9 cellular contexts compared by ENCODE assay signal in the genomic region with DNA sequence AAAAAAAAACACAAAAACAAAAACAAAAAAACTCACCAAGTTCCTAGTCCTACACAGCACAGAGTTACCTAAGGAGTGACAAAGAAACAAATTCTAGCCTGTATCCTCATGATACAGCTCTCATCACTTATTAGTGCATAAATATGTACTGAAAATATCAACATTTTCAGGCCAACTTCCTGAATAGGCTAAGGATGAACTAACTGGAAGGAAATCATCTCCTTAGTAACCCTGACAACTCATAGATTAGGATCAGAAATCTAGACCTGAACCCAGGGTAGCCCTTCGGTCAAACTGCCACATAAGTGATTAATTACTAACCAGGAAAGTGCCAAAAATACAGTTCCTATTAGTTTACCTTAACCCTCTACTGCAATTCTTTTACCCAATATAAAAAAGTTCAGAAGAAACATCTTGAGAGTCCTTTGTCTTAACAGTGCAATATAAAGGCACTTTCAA. TPM values are rescaled to one million over a fixed set of nuclear protein-coding genes. Genes with fewer than 3 reads are reported as not detected.
A peak's percentile ranks its signal among the peaks of the same experiment; 100 is the strongest.
DNase-seq lines count a peak whose midpoint lies in the region; ATAC-seq and TF ChIP-seq lines count a peak whose summit lies in the region.
"Had no signal": no experiment of that assay in that cellular context is flagged by ENCODE, and none has a peak within 500 bp of the region (broad histone marks: within the 10 kb centered on the region; RNA-seq: fewer than 3 reads in every experiment).

No MANE protein-coding gene starts in this region.

- peaks cover 21 to 48% of the 10 kb centered on the region in 2 donors for H3K4me1 Mint-ChIP-seq in effector memory CD8-positive, alpha-beta T cell (ENCODE audit: low read depth in 2 of 2)
- H3K4me1 Mint-ChIP-seq in nephron: peaks cover 29% of the 10 kb centered on the region

- peak; percentile 84 for DNase-seq in M059J (ENCODE audit: low read depth)
- DNase-seq in effector memory CD8-positive, alpha-beta T cell: no peak
- DNase-seq in mucosa of gallbladder (ENCODE audit: low spot score): no peak
- DNase-seq in activated CD8-positive, alpha-beta memory T cell treated with anti-CD3 and anti-CD28 coated beads for 24 hours: no peak
- DNase-seq in Peyer's patch: no peak
- DNase-seq: NCI-H1105 treated with DMSO at 0.1 percent for 48 hours had no signal

- H3K27ac Mint-ChIP-seq in effector memory CD8-positive, alpha-beta T cell: peak overlapping the region; percentile 39 to 61
- H3K27ac Mint-ChIP-seq in nephron: peak overlapping the region in 2 of 3 experiments; percentile 13 to 81

- no peaks in the 10 kb centered on the region for H3K27me3 ChIP-seq in ACC112 (ENCODE audit: insufficient read depth, low read length)
- no peaks in the 10 kb centered on the region for H3K27me3 ChIP-seq in Peyer's patch

- no peak for TF ChIP-seq CTCF in nephron (IDR thresholded peaks at IDR 0.05; ENCODE audit: unreplicated experiment in 3 of 3)
- TF ChIP-seq CTCF in Peyer's patch (IDR thresholded peaks at IDR 0.05): no peak

- peaks cover 64% of the 10 kb centered on the region for H3K79me2 ChIP-seq in ACC112 (ENCODE audit: control insufficient read depth, insufficient read depth, low read length, unreplicated experiment)

- ATAC-seq in effector memory CD8-positive, alpha-beta T cell (replicated peaks): no peak
- ATAC-seq in GM21528 (IDR thresholded peaks at IDR 0.05; ENCODE audit: low FRiP score, unreplicated experiment): no peak

- H3K4me1 ChIP-seq in ACC112 (ENCODE audit: control insufficient read depth, insufficient read depth, low read length, unreplicated experiment) (peaks cover 40% of the 10 kb centered on the region), Peyer's patch (peaks cover 0 to 38% (median 11%) of the 10 kb centered on the region in 4 donors)

- H3K27me3 Mint-ChIP-seq in effector memory CD8-positive, alpha-beta T cell: no peaks in the 10 kb centered on the region
- H3K27me3 Mint-ChIP-seq in nephron (ENCODE audit: low read depth): no peaks in the 10 kb centered on the region

- peaks cover 7% of the 10 kb centered on the region for H3K36me3 Mint-ChIP-seq in effector memory CD8-positive, alpha-beta T cell (ENCODE audit: insufficient read depth)
- no peaks in the 10 kb centered on the region for H3K36me3 Mint-ChIP-seq in nephron (ENCODE audit: low read depth)

- H3K4me3 ChIP-seq in ACC112 (ENCODE audit: low read depth, low read length) (peak overlapping the region; percentile 13), Peyer's patch (no peak overlapping the region)

- no peak for TF ChIP-seq POLR2A in Peyer's patch (IDR thresholded peaks at IDR 0.05)

- no peak overlapping the region for H3K4me3 Mint-ChIP-seq in effector memory CD8-positive, alpha-beta T cell
- no peak overlapping the region for H3K4me3 Mint-ChIP-seq in nephron

- H3K27ac ChIP-seq in ACC112 (ENCODE audit: low read depth, low read length) (peak overlapping the region; percentile 76), Peyer's patch (peak overlapping the region in 2 of 4 donors; percentile 72 to 73)

- no peak overlapping the region for H2AFZ ChIP-seq in ACC112 (ENCODE audit: low read length, unreplicated experiment)

- H3K9me3 ChIP-seq in Peyer's patch: no peaks in the 10 kb centered on the region

- H3K36me3 ChIP-seq in ACC112 (ENCODE audit: insufficient read depth, low read length) (no peaks in the 10 kb centered on the region), Peyer's patch (no peaks in the 10 kb centered on the region)

- H3K9me3 Mint-ChIP-seq in effector memory CD8-positive, alpha-beta T cell: no peaks in the 10 kb centered on the region
- no peaks in the 10 kb centered on the region for H3K9me3 Mint-ChIP-seq in nephron

RNA-seq across cellular contexts. Expression of a gene that starts 40.0 kb away (rescaled TPM):
- 28.6 and 32.2 TPM in 2 replicates for total RNA-seq in M059J (2014; rRNA removed; shearing (Covaris generic))
- 42.1 TPM for total RNA-seq in mucosa of gallbladder
- total RNA-seq in Peyer's patch: 10 to 100 TPM; 28.9 to 61.6 (median 41.6) TPM
